In genomic region chr19:43087702-43088340, GRCh38 we compare ENCODE assay signal across 8 cellular contexts. TPM values are rescaled to one million over a fixed set of nuclear protein-coding genes. Genes with fewer than 3 reads are reported as not detected.
DNase-seq lines count a peak whose midpoint lies in the region; ATAC-seq and TF ChIP-seq lines count a peak whose summit lies in the region.
"Not testable (repeated sequence)": the region's sequence is repeated elsewhere in the genome, so short reads cannot be mapped to it uniquely, and the experiment has no call there.

No MANE protein-coding gene starts in this region.

- CTCF ChIA-PET in AG04449 (lab: Yijun Ruan, JAX): interaction anchor here (1.5 kb wide), 1 partner anchor 16 kb away, joined by 3 read pairs; no protein-coding TSS in a partner anchor

- H3K9ac ChIP-seq in liver (ENCODE audit: low read depth in 1 of 2, low read length in 2 of 2): not testable (repeated sequence)

- ATAC-seq in activated T-cell treated with anti-CD3 and anti-CD28 coated beads, Interleukin-2, amount 50 U/mL, for 72 hours (replicated peaks in 1 of 2): not testable (repeated sequence)

- H3K27ac ChIP-seq in esophagus squamous epithelium; liver (ENCODE audit: low read depth in 1 of 2, low read length in 2 of 2): not testable (repeated sequence)

- peak; percentile 27 for TF ChIP-seq CTCF in AG04449 (IDR thresholded peaks at IDR 0.05; ENCODE audit: insufficient read depth, low read length, missing control alignments)
- peak; percentile 34; the same call in 1 of the 2 replicates for TF ChIP-seq CTCF in GM12874 (IDR thresholded peaks at IDR 0.05; ENCODE audit: insufficient read depth, low read depth, low read length)
- TF ChIP-seq CTCF in esophagus squamous epithelium (IDR thresholded peaks at IDR 0.05): peak in 4 of 6 experiments; percentile 19 to 76 (median 58)
- TF ChIP-seq CTCF in liver (IDR thresholded peaks at IDR 0.05; ENCODE audit: low read depth, low read length, missing input control): peak; percentile 32

- not testable (repeated sequence) for H3K9me3 Mint-ChIP-seq in activated T-cell treated with anti-CD3 and anti-CD28 coated beads, Interleukin-2, amount 50 U/mL, for 72 hours

- intact Hi-C loops in esophagus squamous epithelium (cut with DNase I): not testable (repeated sequence)

- not testable (repeated sequence) for H3K27me3 ChIP-seq in esophagus squamous epithelium; liver (ENCODE audit: control insufficient read depth in 4 of 4, insufficient read depth in 4 of 4, low read length in 3 of 4)

- H3K36me3 ChIP-seq in esophagus squamous epithelium; liver (ENCODE audit: control insufficient read depth in 4 of 4, insufficient read depth in 3 of 4, low read depth in 1 of 4, low read length in 3 of 4): not testable (repeated sequence)

- not testable (repeated sequence) for TF ChIP-seq POLR2A in esophagus squamous epithelium (IDR thresholded peaks at IDR 0.05)

- not testable (repeated sequence) for H3K4me3 ChIP-seq in AG04449 (ENCODE audit: low read depth, low read length); esophagus squamous epithelium; liver (ENCODE audit: low read depth in 1 of 3, low read length in 3 of 3)

- not testable (repeated sequence) for H3K4me3 Mint-ChIP-seq in activated T-cell treated with anti-CD3 and anti-CD28 coated beads, Interleukin-2, amount 50 U/mL, for 72 hours

- TF ChIP-seq RAD21 in liver (IDR thresholded peaks at IDR 0.05): peak in 1 of 2 donors; percentile 64

- not testable (repeated sequence) for H3K4me1 Mint-ChIP-seq in activated T-cell treated with anti-CD3 and anti-CD28 coated beads, Interleukin-2, amount 50 U/mL, for 72 hours (ENCODE audit: low read depth)

- H3K4me1 ChIP-seq in esophagus squamous epithelium; liver (ENCODE audit: control insufficient read depth in 4 of 4, insufficient read depth in 4 of 4, low read length in 3 of 4): not testable (repeated sequence)

- POLR2A ChIA-PET in AG04449 (lab: Yijun Ruan, JAX): not testable (repeated sequence)

- H3K36me3 Mint-ChIP-seq in activated T-cell treated with anti-CD3 and anti-CD28 coated beads, Interleukin-2, amount 50 U/mL, for 72 hours (ENCODE audit: insufficient read depth in 2 of 2): not testable (repeated sequence)

- H3K27ac Mint-ChIP-seq in activated T-cell treated with anti-CD3 and anti-CD28 coated beads, Interleukin-2, amount 50 U/mL, for 72 hours: not testable (repeated sequence)

- not testable (repeated sequence) for DNase-seq in AG04449 (ENCODE audit: low read depth, low spot score); esophagus squamous epithelium (lab: John Stamatoyannopoulos, UW)
- DNase-seq in NCI-H1092 treated with DMSO at 0.1 percent for 48 hours (lab: John Stamatoyannopoulos, UW) (peak; percentile 32), SHP77 (lab: John Stamatoyannopoulos, UW) (peak; percentile 27 to 40)
- peak; percentile 23 to 43 for DNase-seq in activated T-cell treated with anti-CD3 and anti-CD28 coated beads, Interleukin-2, amount 50 U/mL, for 72 hours
- DNase-seq in stimulated activated CD4-positive, alpha-beta T cell treated with anti-CD3 and anti-CD28 coated beads, Interleukin-12 subunit alpha, Interleukin-12 subunit beta, amount 100 ng/mL, for 4 hours: peak; percentile 18

- WGBS in esophagus squamous epithelium, 2 donors: 41 to 48% methylated on average over 8 to 13 of the region's 13 CpGs
- WGBS in liver: 49% methylated on average over 13 of the region's 13 CpGs

- H3K27me3 Mint-ChIP-seq in activated T-cell treated with anti-CD3 and anti-CD28 coated beads, Interleukin-2, amount 50 U/mL, for 72 hours (ENCODE audit: low read depth): peaks cover 13% of the 10 kb centered on the region

- H3K9me3 ChIP-seq in esophagus squamous epithelium; liver (ENCODE audit: control insufficient read depth in 4 of 4, low read length in 3 of 4): not testable (repeated sequence)

RNA-seq across cellular contexts. Expression of gene PSG2, which starts 5.3 kb away (rescaled TPM):
- total RNA-seq in activated T-cell treated with anti-CD3 and anti-CD28 coated beads, Interleukin-2, amount 50 U/mL, for 72 hours: not detected
- total RNA-seq in esophagus squamous epithelium (not detected), liver (not detected)
- not detected for polyA plus RNA-seq in liver
